Comparison of ENCODE assay signal across 9 cellular contexts in the genomic region with DNA sequence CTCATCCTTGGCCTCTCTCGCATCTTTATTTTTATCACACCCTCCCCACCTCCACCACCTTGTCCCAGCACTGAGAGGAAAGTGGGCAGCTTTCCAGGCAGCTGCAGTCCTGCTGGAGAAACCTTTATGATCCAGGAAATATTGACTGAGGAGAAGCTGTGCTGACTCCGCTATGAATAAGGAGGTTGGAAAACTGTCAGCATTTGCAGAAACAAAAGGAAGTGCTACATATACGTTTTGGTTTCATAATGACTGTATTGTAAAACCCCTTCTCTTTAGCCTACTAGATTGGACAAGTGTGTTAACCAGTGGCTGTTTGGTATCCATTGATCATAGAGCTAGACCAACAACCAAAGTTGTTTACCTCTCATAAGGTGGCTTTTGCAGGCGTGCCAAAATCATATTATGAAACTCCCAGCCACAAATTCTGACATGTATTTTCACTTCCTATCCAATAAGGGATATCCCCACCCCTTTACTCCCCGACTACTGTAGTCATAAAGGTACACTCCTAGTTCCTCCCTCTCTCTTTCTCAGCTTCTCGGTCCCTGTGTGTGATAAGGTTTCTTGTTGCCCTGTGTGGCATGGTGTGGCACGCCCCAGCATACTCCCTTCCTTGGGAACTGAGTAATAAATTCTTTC.
DNase-seq lines count a peak whose midpoint lies in the region; ATAC-seq, FAIRE-seq and TF ChIP-seq lines count a peak whose summit lies in the region.
"Had no signal": no experiment of that assay in that cellular context is flagged by ENCODE, and none has a peak within 500 bp of the region (broad histone marks: within the 10 kb centered on the region; RNA-seq: fewer than 3 reads in every experiment).

No MANE protein-coding gene starts in this region.

- H3K27ac ChIP-seq in coronary artery: no peak overlapping the region

- peak; percentile 97 for FAIRE-seq in GM18507 (lab: Jason Lieb, UNC)
- FAIRE-seq: K562 had no signal

- H3K4me3 ChIP-seq in coronary artery: no peak overlapping the region
- H3K4me3 ChIP-seq: K562 had no signal

- peak; percentile 98 for ATAC-seq in GM21717 (IDR thresholded peaks at IDR 0.05; ENCODE audit: unreplicated experiment)
- ATAC-seq: K562 had no signal

- TF ChIP-seq CTCF in coronary artery (IDR thresholded peaks at IDR 0.05): no peak

- DNase-seq in GM18507 (ENCODE audit: extremely low spot score, insufficient read length, low read depth) (peak; percentile 25), LoVo (ENCODE audit: low spot score) (peak; percentile 41), coronary artery (ENCODE audit: low spot score) (no peak), NCI-H146 treated with DMSO at 0.1 percent for 48 hours (lab: John Stamatoyannopoulos, UW; ENCODE audit: unreplicated experiment) (no peak), iPS-NIHi11 (ENCODE audit: low spot score) (no peak)
- DNase-seq in central memory CD4-positive, alpha-beta T cell: peak; percentile 24
- peak; percentile 34 for DNase-seq in stimulated activated CD4-positive, alpha-beta T cell treated with anti-CD3 and anti-CD28 coated beads, Interleukin-4, amount 100 ng/mL, for 24 hours

Comparison
In these comparisons a context has a peak if more than half of its experiments do, and no peak if none do; other contexts are left out.
1. DNase-seq: peak in GM18507 (single experiment), LoVo (single experiment), central memory CD4-positive, alpha-beta T cell (single experiment) and stimulated activated CD4-positive, alpha-beta T cell treated with anti-CD3 and anti-CD28 coated beads, Interleukin-4, amount 100 ng/mL, for 24 hours (single experiment); none in coronary artery (single experiment), NCI-H146 treated with DMSO at 0.1 percent for 48 hours (single experiment) and iPS-NIHi11 (single experiment).